Comparison of ENCODE assay signal across 36 cellular contexts in the genomic region with DNA sequence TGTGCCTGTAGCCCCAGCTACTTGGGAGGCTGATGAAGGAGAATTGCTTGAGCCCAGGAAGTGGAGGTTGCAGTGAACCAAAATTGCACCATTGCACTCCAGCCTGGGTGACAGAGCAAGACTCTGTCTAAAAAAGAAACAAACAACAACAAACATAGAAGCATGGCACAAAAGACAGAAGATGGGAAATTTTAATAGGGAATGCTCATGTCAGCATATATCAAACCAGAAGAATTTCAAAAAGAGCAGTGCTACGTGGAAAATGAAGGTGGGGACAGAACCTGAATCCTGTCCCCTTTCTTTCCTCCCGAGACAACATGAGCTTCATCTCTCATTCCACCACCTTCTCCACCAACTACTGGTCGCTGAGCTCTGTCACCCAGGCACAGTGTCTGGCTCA. TPM values are rescaled to one million over a fixed set of nuclear protein-coding genes. Genes with fewer than 3 reads are reported as not detected.
A peak's percentile ranks its signal among the peaks of the same experiment; 100 is the strongest.
DNase-seq lines count a peak whose midpoint lies in the region; ATAC-seq, FAIRE-seq and TF ChIP-seq lines count a peak whose summit lies in the region.
"Had no signal": no experiment of that assay in that cellular context is flagged by ENCODE, and none has a peak within 500 bp of the region (broad histone marks: within the 10 kb centered on the region; RNA-seq: fewer than 3 reads in every experiment).

No MANE protein-coding gene starts in this region.

- no peaks in the 10 kb centered on the region for H3K4me1 Mint-ChIP-seq in activated T-cell treated with anti-CD3 and anti-CD28 coated beads, Interleukin-2, amount 50 U/mL, for 72 hours (ENCODE audit: low read depth)
- H3K4me1 Mint-ChIP-seq: B cell; CD14-positive monocyte; CD4-positive, alpha-beta memory T cell; CD8-positive, alpha-beta memory T cell had no signal

- H3K14ac ChIP-seq in IMR-90 (replicated peaks; ENCODE audit: low read depth, low read length) = no peak overlapping the region

- CTCF ChIA-PET in A549 (lab: Yijun Ruan, JAX) (interaction anchor here (0.9 to 4.3 kb wide), 5 partner anchors 8 to 59 kb away, joined by 3 to 28 read pairs (median 3); no protein-coding TSS in a partner anchor), IMR-90 (lab: Yijun Ruan, JAX) (no interaction called here), GM12878 (lab: Yijun Ruan, JAX) (interaction anchor here (1.3 kb wide), 1 partner anchor 400 kb away, joined by 3 read pairs; no protein-coding TSS in a partner anchor), K562 (lab: Yijun Ruan, JAX; ENCODE audit: low intra/inter-chr PET ratio) (interaction anchor here (0.6 kb wide), 1 partner anchor 612 kb away, joined by 3 read pairs; no protein-coding TSS in a partner anchor)

- no peak overlapping the region for H2AFZ ChIP-seq in IMR-90 (replicated peaks; ENCODE audit: low read length, poor library complexity)
- no peak overlapping the region for H2AFZ ChIP-seq in GM12878 (ENCODE audit: control insufficient read depth, low read depth, low read length)
- peak overlapping the region; percentile 28 for H2AFZ ChIP-seq in K562 (ENCODE audit: low read depth, low read length)

- no peaks in the 10 kb centered on the region for H3K27me3 ChIP-seq in IMR-90 (ENCODE audit: control insufficient read depth, insufficient read depth, low read length)
- H3K27me3 ChIP-seq in GM12878 (replicated peaks in 1 of 2; ENCODE audit: control insufficient read depth in 2 of 2, insufficient read depth in 2 of 2, low read length in 1 of 2) = no peaks in the 10 kb centered on the region; a peak in 1 of 4 replicates
- H3K27me3 ChIP-seq in K562 (ENCODE audit: control insufficient read depth in 2 of 2, insufficient read depth in 2 of 2, low read length in 2 of 2) = no peaks in the 10 kb centered on the region
- H3K27me3 ChIP-seq: BE2C; BLaER1; BLaER1 treated with 17β-estradiol and CSF1 and Interleukin-3, amounts not matched to agents 10 nM and 100 nM had no signal

- SMC1A ChIA-PET in GM12878 (lab: Charles Lee; ENCODE audit: uncharacterized antibody, unreplicated experiment) = interaction anchor here (0.6 kb wide), 1 partner anchor 55 kb away, joined by 3 read pairs; no protein-coding TSS in a partner anchor

- H2AK5ac ChIP-seq in IMR-90 (ENCODE audit: low read depth, low read length) = 0 out of 2 replicates have a peak overlapping the region, but pooled peaks have one; percentile 50

- intact Hi-C loops in IMR-90 (cut with micrococcal nuclease) (no loop called here), GM12878 (cut with micrococcal nuclease; ENCODE audit: unreplicated experiment) (no loop called here), K562 (cut with micrococcal nuclease) (no loop called here)

- TF ChIP-seq RAD21 in A549 (conservative IDR thresholded peaks at IDR 0.05 in 1 of 2, IDR thresholded peaks at IDR 0.05 in 1 of 2) = no peak
- TF ChIP-seq RAD21 in IMR-90 (IDR thresholded peaks at IDR 0.05; ENCODE audit: low read length) = no peak
- TF ChIP-seq RAD21 in GM12878 (IDR thresholded peaks at IDR 0.05; ENCODE audit: insufficient read depth, low read depth, low read length) = no peak
- TF ChIP-seq RAD21 in K562 (CRISPR knock-in tag; conservative IDR thresholded peaks at IDR 0.05 in 1 of 2, IDR thresholded peaks at IDR 0.05 in 1 of 2) = no peak

- no peak overlapping the region for H3K23ac ChIP-seq in IMR-90 (ENCODE audit: low read depth, low read length)

- H3K27ac ChIP-seq in A549 = no peak overlapping the region
- H3K27ac ChIP-seq in IMR-90 (ENCODE audit: insufficient read depth, low read length) = no peak overlapping the region
- H3K27ac ChIP-seq in GM12878 (ENCODE audit: control insufficient read depth, insufficient read depth) = no peak overlapping the region
- no peak overlapping the region for H3K27ac ChIP-seq in K562 (ENCODE audit: extremely low read depth, low read depth, low read length)
- H3K27ac ChIP-seq: 22Rv1; BLaER1; BLaER1 treated with 17β-estradiol and CSF1 and Interleukin-3, amounts not matched to agents 10 nM and 100 nM; C4-2B had no signal

- H3K4ac ChIP-seq in IMR-90 (ENCODE audit: low read depth, low read length) = no peak overlapping the region

- peaks cover 0 to 2% of the 10 kb centered on the region in 2 donors for H3K36me3 Mint-ChIP-seq in activated T-cell treated with anti-CD3 and anti-CD28 coated beads, Interleukin-2, amount 50 U/mL, for 72 hours (ENCODE audit: insufficient read depth in 2 of 2)
- H3K36me3 Mint-ChIP-seq: CD14-positive monocyte; CD4-positive, alpha-beta memory T cell; CD4-positive, CD25-positive, alpha-beta regulatory T cell; CD8-positive, alpha-beta T cell had no signal

- H3K79me1 ChIP-seq in IMR-90 (ENCODE audit: low read depth in 1 of 2, low read length in 2 of 2) = no peaks in the 10 kb centered on the region

- H3K4me3 ChIP-seq in A549 (no peak overlapping the region), IMR-90 (ENCODE audit: insufficient read depth, low read depth, low read length) (no peak overlapping the region), GM12878 (no peak overlapping the region), K562 (no peak overlapping the region)
- H3K4me3 ChIP-seq: BLaER1; BLaER1 treated with 17β-estradiol and CSF1 and Interleukin-3, amounts not matched to agents 10 nM and 100 nM had no signal

- no peaks in the 10 kb centered on the region for H3K27me3 Mint-ChIP-seq in activated T-cell treated with anti-CD3 and anti-CD28 coated beads, Interleukin-2, amount 50 U/mL, for 72 hours (ENCODE audit: low read depth)
- H3K27me3 Mint-ChIP-seq: B cell; CD4-positive, alpha-beta T cell had no signal

- H3K79me2 ChIP-seq in GM12878 (ENCODE audit: control insufficient read depth, insufficient read depth, low read length) = no peaks in the 10 kb centered on the region
- no peaks in the 10 kb centered on the region for H3K79me2 ChIP-seq in K562 (ENCODE audit: control insufficient read depth, insufficient read depth, low read length)

- RAD21 ChIA-PET in GM12878 (lab: Charles Lee; ENCODE audit: unreplicated experiment) = no interaction called here

- no peak overlapping the region for H3K18ac ChIP-seq in IMR-90 (ENCODE audit: low read depth, low read length)

- H2BK15ac ChIP-seq in IMR-90 (ENCODE audit: low read depth, low read length) = no peak overlapping the region

- H3K56ac ChIP-seq in IMR-90 (ENCODE audit: extremely low read depth, insufficient read depth, low read length) = no peak overlapping the region

- H4K20me1 ChIP-seq in IMR-90 (ENCODE audit: insufficient read depth, low read length) (no peaks in the 10 kb centered on the region), GM12878 (ENCODE audit: control insufficient read depth, insufficient read depth) (no peaks in the 10 kb centered on the region), K562 (replicated peaks; ENCODE audit: control insufficient read depth, insufficient read depth, low read length) (no peaks in the 10 kb centered on the region)
- H4K20me1 ChIP-seq: BLaER1; BLaER1 treated with 17β-estradiol and CSF1 and Interleukin-3, amounts not matched to agents 10 nM and 100 nM had no signal

- H2AK9ac ChIP-seq in IMR-90 (replicated peaks; ENCODE audit: low read depth, low read length, poor library complexity) = no peak overlapping the region

- FAIRE-seq in A549 (lab: Jason Lieb, UNC) (no peak), GM12878 (lab: Jason Lieb, UNC) (peak; percentile 44), K562 (lab: Jason Lieb, UNC) (no peak)
- FAIRE-seq: A204.1, D721Med had no signal

- TF ChIP-seq CTCF in A549 (IDR thresholded peaks at IDR 0.05) (no peak), IMR-90 (conservative IDR thresholded peaks at IDR 0.05; ENCODE audit: low read depth, low read length) (no peak), GM12878 (IDR thresholded peaks at IDR 0.05 in 2 of 3, conservative IDR thresholded peaks at IDR 0.05 in 1 of 3; ENCODE audit: control insufficient read depth in 2 of 3, extremely low read depth in 1 of 3, insufficient read depth in 1 of 3, low read depth in 3 of 3, low read length in 3 of 3) (no peak), K562 (IDR thresholded peaks at IDR 0.05 in 2 of 3, conservative IDR thresholded peaks at IDR 0.05 in 1 of 3; ENCODE audit: insufficient read depth in 2 of 3, low read depth in 1 of 3, low read length in 3 of 3) (no peak), GM13976 (IDR thresholded peaks at IDR 0.05; ENCODE audit: borderline replicate concordance, control extremely low read depth, extremely low read depth, insufficient read depth, missing control alignments) (no peak)

- dilution Hi-C loops in IMR-90 (cut with HindIII; ENCODE audit: low sequenced_read_pairs, unreplicated experiment) = no loop called here

- H3K9me1 ChIP-seq in IMR-90 (ENCODE audit: insufficient read depth, low read length) (no peaks in the 10 kb centered on the region), K562 (ENCODE audit: control insufficient read depth, insufficient read depth, low read length) (no peaks in the 10 kb centered on the region)

- DNase-seq in A549 (ENCODE audit: low read depth in 1 of 2, low spot score in 1 of 2) (no peak), IMR-90 (no peak), GM12878 (ENCODE audit: low read depth, low spot score) (no peak), K562 (ENCODE audit: extremely low read depth in 1 of 4, low spot score in 3 of 4) (no peak), cerebellar cortex (ENCODE audit: low spot score) (no peak), GM13976 (ENCODE audit: low spot score) (no peak), CD1c-positive myeloid dendritic cell (ENCODE audit: extremely low spot score) (no peak)
- DNase-seq in activated T-cell treated with anti-CD3 and anti-CD28 coated beads, Interleukin-2, amount 50 U/mL, for 72 hours = no peak
- DNase-seq: 8988T; ACHN; AML-193; BE2C; C1 segment of cervical spinal cord; Caco-2; Calu3; CD4-positive, alpha-beta memory T cell; CD4-positive, alpha-beta T cell; CD4-positive, CD25-positive, alpha-beta regulatory T cell; CD8-positive, alpha-beta memory T cell; CD8-positive, alpha-beta T cell; COR-L47; DMS 273 treated with DMSO at 0.1 percent for 48 hours; DMS153; DMS53; DMS79; DMS79 treated with DMSO at 0.1 percent for 48 hours; DND-41; EL had no signal

- no peak overlapping the region for H3K4me2 ChIP-seq in A549
- H3K4me2 ChIP-seq in IMR-90 (ENCODE audit: low read depth, low read length) = no peak overlapping the region
- H3K4me2 ChIP-seq in GM12878 (ENCODE audit: control insufficient read depth, insufficient read depth) = no peak overlapping the region
- no peak overlapping the region; the same call in 1 of the 2 replicates for H3K4me2 ChIP-seq in K562 (ENCODE audit: insufficient read depth, low read length)
- H3K4me2 ChIP-seq: BLaER1; BLaER1 treated with 17β-estradiol and CSF1 and Interleukin-3, amounts not matched to agents 10 nM and 100 nM had no signal

- H2BK20ac ChIP-seq in IMR-90 (ENCODE audit: low read depth, low read length) = no peak overlapping the region

- TF ChIP-seq EP300 in A549 (IDR thresholded peaks at IDR 0.05) (no peak), GM12878 (IDR thresholded peaks at IDR 0.05; ENCODE audit: borderline replicate concordance in 1 of 2, control insufficient read depth in 1 of 2, low read depth in 2 of 2, low read length in 2 of 2) (no peak), K562 (IDR thresholded peaks at IDR 0.05; ENCODE audit: low read length) (no peak)

- H3K4me3 Mint-ChIP-seq in activated T-cell treated with anti-CD3 and anti-CD28 coated beads, Interleukin-2, amount 50 U/mL, for 72 hours = no peak overlapping the region
- H3K4me3 Mint-ChIP-seq: B cell; CD14-positive monocyte; CD4-positive, alpha-beta memory T cell; CD4-positive, alpha-beta T cell; CD4-positive, CD25-positive, alpha-beta regulatory T cell; CD8-positive, alpha-beta memory T cell; CD8-positive, alpha-beta T cell had no signal

- H3K4me1 ChIP-seq in A549 (no peaks in the 10 kb centered on the region), IMR-90 (ENCODE audit: control insufficient read depth, insufficient read depth, low read length) (peaks cover 2% of the 10 kb centered on the region; the same call in 1 of the 2 replicates), GM12878 (ENCODE audit: control insufficient read depth, insufficient read depth, low read length) (no peaks in the 10 kb centered on the region; the same call in 1 of the 2 replicates), K562 (replicated peaks in 1 of 2; ENCODE audit: control insufficient read depth in 2 of 2, insufficient read depth in 2 of 2, low read length in 2 of 2) (peaks cover 0 to 6% of the 10 kb centered on the region in 2 experiments; a peak in 1 of 5 replicates)
- H3K4me1 ChIP-seq: BE2C, Caco-2 had no signal

- H3K9me3 Mint-ChIP-seq in activated T-cell treated with anti-CD3 and anti-CD28 coated beads, Interleukin-2, amount 50 U/mL, for 72 hours = peaks cover 5 to 9% of the 10 kb centered on the region in 2 donors

- 62% methylated on average over 3 of the region's 3 CpGs for WGBS in A549 (ENCODE audit: missing lambda C conversion rate)
- no CpG with 5 or more reads among the region's 3 CpGs for WGBS in IMR-90 (ENCODE audit: extremely low coverage in 2 of 2, insufficient read length in 1 of 2), 2 experiments
- WGBS in GM12878 (ENCODE audit: insufficient coverage, insufficient replicate concordance, low lambda C conversion rate, missing lambda C conversion rate) = 18% methylated on average over 3 of the region's 3 CpGs
- 32% methylated on average over 3 of the region's 3 CpGs for WGBS in K562 (ENCODE audit: insufficient coverage, low coverage, missing lambda C conversion rate)

- H3K9me3 ChIP-seq in A549 = peaks cover 15% of the 10 kb centered on the region
- H3K9me3 ChIP-seq in IMR-90 (ENCODE audit: control insufficient read depth, insufficient read depth, low read length) = peaks cover 4% of the 10 kb centered on the region
- H3K9me3 ChIP-seq in GM12878 (replicated peaks; ENCODE audit: control insufficient read depth, insufficient read depth, low read length) = no peaks in the 10 kb centered on the region
- peaks cover 4% of the 10 kb centered on the region; the same call in 1 of the 2 replicates for H3K9me3 ChIP-seq in K562 (replicated peaks; ENCODE audit: control insufficient read depth, insufficient read depth, low read depth, low read length)
- H3K9me3 ChIP-seq: BE2C, Caco-2 had no signal

- no peak overlapping the region for H3K9ac ChIP-seq in IMR-90 (ENCODE audit: low read depth, low read length)
- H3K9ac ChIP-seq in GM12878 (ENCODE audit: control insufficient read depth, insufficient read depth, low read length) = no peak overlapping the region
- H3K9ac ChIP-seq in K562 (ENCODE audit: insufficient read depth in 1 of 2, low read depth in 2 of 2, low read length in 2 of 2) = peak overlapping the region in 1 of 2 experiments; percentile 76; a peak in 2 of 4 replicates
- H3K9ac ChIP-seq: BLaER1; BLaER1 treated with 17β-estradiol and CSF1 and Interleukin-3, amounts not matched to agents 10 nM and 100 nM had no signal

- no peak overlapping the region for H3K27ac Mint-ChIP-seq in activated T-cell treated with anti-CD3 and anti-CD28 coated beads, Interleukin-2, amount 50 U/mL, for 72 hours
- H3K27ac Mint-ChIP-seq: B cell; CD4-positive, alpha-beta memory T cell; CD4-positive, alpha-beta T cell; CD8-positive, alpha-beta memory T cell; CD8-positive, alpha-beta T cell had no signal

- H4K5ac ChIP-seq in IMR-90 (ENCODE audit: low read depth, low read length) = no peak overlapping the region

- no peak overlapping the region for H4K91ac ChIP-seq in IMR-90 (ENCODE audit: insufficient read depth, low read depth, low read length)

- H4K8ac ChIP-seq in IMR-90 (ENCODE audit: low read depth in 2 of 2, low read length in 2 of 2) = no peak overlapping the region

- ATAC-seq in A549 (no peak), IMR-90 (ENCODE audit: low read depth) (no peak), GM12878 (no peak), K562 (no peak)
- no peak for ATAC-seq in activated T-cell treated with anti-CD3 and anti-CD28 coated beads, Interleukin-2, amount 50 U/mL, for 72 hours (replicated peaks in 1 of 2)
- ATAC-seq: CD8-positive, alpha-beta T cell had no signal

- no peak overlapping the region for H2BK5ac ChIP-seq in IMR-90 (ENCODE audit: low read depth, low read length, poor library complexity, severe bottlenecking)

- no peak for TF ChIP-seq POLR2A in A549 (IDR thresholded peaks at IDR 0.05; ENCODE audit: low read length)
- TF ChIP-seq POLR2A in IMR-90 (IDR thresholded peaks at IDR 0.05; ENCODE audit: low read depth, low read length) = no peak
- no peak for TF ChIP-seq POLR2A in GM12878 (IDR thresholded peaks at IDR 0.05; ENCODE audit: low read depth, low read length)
- no peak for TF ChIP-seq POLR2A in K562 (conservative IDR thresholded peaks at IDR 0.05)

- POLR2A ChIA-PET in A549 (lab: Yijun Ruan, JAX) (no interaction called here), IMR-90 (lab: Charles Lee; ENCODE audit: unreplicated experiment) (no interaction called here), GM12878 (lab: Charles Lee) (no interaction called here), K562 (lab: Yijun Ruan, JAX) (interaction anchor here (0.7 kb wide), 1 partner anchor 53 kb away, joined by 4 read pairs; no protein-coding TSS in a partner anchor)

- in situ Hi-C loops in IMR-90 (cut with MboI; ENCODE audit: low sequenced_read_pairs) = no loop called here
- in situ Hi-C loops in GM12878 (cut with MboI) = no loop called here
- in situ Hi-C loops in K562 (cut with MboI) = no loop called here
- in situ Hi-C loops in GM13976 (cut with MboI; ENCODE audit: low sequenced_read_pairs, unreplicated experiment) = no loop called here

- no peak overlapping the region for H2BK120ac ChIP-seq in IMR-90 (ENCODE audit: low read depth, low read length)

- no peaks in the 10 kb centered on the region for H3K36me3 ChIP-seq in IMR-90 (ENCODE audit: control insufficient read depth, insufficient read depth, low read length)
- no peaks in the 10 kb centered on the region for H3K36me3 ChIP-seq in GM12878 (ENCODE audit: control insufficient read depth in 2 of 2, insufficient read depth in 2 of 2, low read length in 1 of 2)
- no peaks in the 10 kb centered on the region for H3K36me3 ChIP-seq in K562 (ENCODE audit: control insufficient read depth, insufficient read depth, low read length)
- H3K36me3 ChIP-seq: BE2C; BLaER1; BLaER1 treated with 17β-estradiol and CSF1 and Interleukin-3, amounts not matched to agents 10 nM and 100 nM had no signal

- BruUV-seq in IMR-90 (replicated peaks; lab: Mats Ljungman, UMichigan) (no TSS peak), GM12878 (replicated peaks; lab: Mats Ljungman, UMichigan) (no TSS peak), K562 (replicated peaks; lab: Mats Ljungman, UMichigan) (no TSS peak)

RNA-seq across cellular contexts. Expression of gene MFGE8, which starts 46.3 kb away (rescaled TPM):
- polyA plus RNA-seq in A549 (2011; rRNA removed) = 206 and 213 TPM in 2 replicates
- 330 and 384 TPM in 2 replicates for polyA plus RNA-seq in A549 (2012; cell fraction: cytosol; rRNA removed)
- 1,238 and 1,252 TPM in 2 replicates for polyA plus RNA-seq in A549 (2012; cell fraction: nucleus; rRNA removed)
- 403 to 506 TPM (median 446 TPM) in 3 replicates for polyA plus RNA-seq in A549 (2017; fragmentation: RNase III; extraction: RNeasy Plus Mini Kit Qiagen cat#74134 plus additional on column Dnase treatment)
- 165 and 194 TPM in 2 replicates for polyA minus RNA-seq in A549 (2011; rRNA and poly(A)+ RNA removed)
- total RNA-seq in IMR-90 (2012; rRNA removed) = 201 and 232 TPM in 2 replicates
- 1,813 and 1,912 TPM in 2 replicates for polyA plus RNA-seq in IMR-90 (2012; rRNA removed)
- polyA plus RNA-seq in IMR-90 (2012; cell fraction: cytosol; rRNA removed) = 1,025 and 2,261 TPM in 2 replicates
- polyA plus RNA-seq in IMR-90 (2012; cell fraction: nucleus; rRNA removed; ENCODE audit: low replicate concordance) = 2,334 and 3,578 TPM in 2 replicates
- 10.9 and 11.2 TPM in 2 replicates for total RNA-seq in GM12878 (2013; cell fraction: nucleolus; rRNA removed)
- 0.87 and 1.1 TPM in 2 replicates for total RNA-seq in GM12878 (2014; rRNA removed)
- total RNA-seq in GM12878 (2014; rRNA removed; fragmentation: Illumina TruSeq; extraction: Trizol) = 0.46 and 0.81 TPM in 2 replicates
- total RNA-seq in GM12878 (2021) = 1.9 and 2.7 TPM in 2 replicates
- 0.94 TPM for polyA plus RNA-seq in GM12878 (2011; ENCODE audit: low read depth)
- 5.2 and 5.9 TPM in 2 replicates for polyA plus RNA-seq in GM12878 (2011; rRNA removed)
- 6.1 and 6.7 TPM in 2 replicates for polyA plus RNA-seq in GM12878 (2011; cell fraction: cytosol; rRNA removed)
- 37.9 and 38.4 TPM in 2 replicates for polyA plus RNA-seq in GM12878 (2011; cell fraction: nucleus; rRNA removed)
- polyA plus RNA-seq in GM12878 (2012) = 2.6 and 3.5 TPM in 2 replicates
- polyA plus RNA-seq in GM12878 (2014; fragmentation: Illumina TruSeq; extraction: Trizol) = 0.43 and 0.96 TPM in 2 replicates
- not detected for polyA plus RNA-seq in GM12878 (2014; fragmentation: Nextera tagmentation; extraction: Ambion mirVana)
- polyA plus RNA-seq in GM12878 (2014; rRNA removed) = 0.86 and 2.0 TPM in 2 replicates
- polyA plus RNA-seq in GM12878 (2016; fragmentation: Nextera tagmentation; extraction: Ambion mirVana) = 1 to 10 TPM in 1 of 2 experiments, under 1 TPM in 1; 0.96 to 1.1 TPM
- 3.4 and 7.9 TPM in 2 replicates for polyA minus RNA-seq in GM12878 (2011; rRNA and poly(A)+ RNA removed)
- polyA minus RNA-seq in GM12878 (2011; cell fraction: cytosol; rRNA and poly(A)+ RNA removed) = 2.3 and 3.2 TPM in 2 replicates
- polyA minus RNA-seq in GM12878 (2011; cell fraction: nucleus; rRNA and poly(A)+ RNA removed) = 6.5 and 13.3 TPM in 2 replicates
- 609 and 1,242 TPM in 2 replicates for total RNA-seq in K562 (2011; cell fraction: chromatin; rRNA removed; ENCODE audit: low replicate concordance)
- total RNA-seq in K562 (2011; cell fraction: nucleolus; rRNA removed) = 770 and 804 TPM in 2 replicates
- 668 and 702 TPM in 2 replicates for total RNA-seq in K562 (2011; cell fraction: nucleoplasm; rRNA removed)
- total RNA-seq in K562 (2014; rRNA removed) = 62.3 and 73.1 TPM in 2 replicates
- total RNA-seq in K562 (2014; rRNA removed; fragmentation: Illumina TruSeq; extraction: Trizol) = 24.9 and 31.3 TPM in 2 replicates
- total RNA-seq in K562 (2015; rRNA removed; fragmentation: Illumina TruSeq; extraction: Trizol) = 35.4 and 36.3 TPM in 2 replicates
- 129 and 142 TPM in 2 replicates for total RNA-seq in K562 (2021)
- 85.1 and 148 TPM in 2 replicates for polyA plus RNA-seq in K562 (2011; rRNA removed)
- 115 and 120 TPM in 2 replicates for polyA plus RNA-seq in K562 (2011; cell fraction: cytosol; rRNA removed)
- 355 and 465 TPM in 2 replicates for polyA plus RNA-seq in K562 (2011; cell fraction: nucleus; rRNA removed)
- 147 and 220 TPM in 2 replicates for polyA plus RNA-seq in K562 (2012)
- 93.6 and 109 TPM in 2 replicates for polyA plus RNA-seq in K562 (2014; fragmentation: Illumina TruSeq; extraction: Trizol)
- polyA plus RNA-seq in K562 (2014; fragmentation: Nextera tagmentation; extraction: Ambion mirVana) = 1 to 10 TPM; 2.3 to 3.1 TPM
- polyA plus RNA-seq in K562 (2014; rRNA removed) = 113 and 119 TPM in 2 replicates
- 62.6 and 80.1 TPM in 2 replicates for polyA minus RNA-seq in K562 (2011; rRNA and poly(A)+ RNA removed)
- polyA minus RNA-seq in K562 (2011; cell fraction: cytosol; rRNA and poly(A)+ RNA removed) = 71.4 and 82.5 TPM in 2 replicates
- 120 and 137 TPM in 2 replicates for polyA minus RNA-seq in K562 (2011; cell fraction: nucleus; rRNA and poly(A)+ RNA removed)
- total RNA-seq in activated T-cell treated with anti-CD3 and anti-CD28 coated beads, Interleukin-2, amount 50 U/mL, for 72 hours = 10 to 100 TPM; 21.7 to 27.7 TPM
- polyA plus RNA-seq: CD14-positive monocyte had no signal
